8 cellular contexts compared by ENCODE assay signal in genomic region chr10:33337335-33337854, GRCh38. TPM values are rescaled to one million over a fixed set of nuclear protein-coding genes. Genes with fewer than 3 reads are reported as not detected.
A peak's percentile ranks its signal among the peaks of the same experiment; 100 is the strongest.
DNase-seq lines count a peak whose midpoint lies in the region; ATAC-seq and TF ChIP-seq lines count a peak whose summit lies in the region.

No MANE protein-coding gene starts in this region.

- no peaks in the 10 kb centered on the region for H3K36me3 Mint-ChIP-seq in activated T-cell treated with anti-CD3 and anti-CD28 coated beads, Interleukin-2, amount 50 U/mL, for 4 hours (ENCODE audit: insufficient read depth)
- no peaks in the 10 kb centered on the region for H3K36me3 Mint-ChIP-seq in activated T-cell treated with anti-CD3 and anti-CD28 coated beads, Interleukin-2, amount 50 U/mL, for 24 hours (ENCODE audit: low read depth)

- peaks cover 26% of the 10 kb centered on the region for H3K4me1 Mint-ChIP-seq in activated T-cell treated with anti-CD3 and anti-CD28 coated beads, Interleukin-2, amount 50 U/mL, for 4 hours (ENCODE audit: low read depth)
- H3K4me1 Mint-ChIP-seq in activated T-cell treated with anti-CD3 and anti-CD28 coated beads, Interleukin-2, amount 50 U/mL, for 24 hours (ENCODE audit: low read depth), result peaks cover 36% of the 10 kb centered on the region

- no peak for DNase-seq in activated T-cell treated with anti-CD3 and anti-CD28 coated beads, Interleukin-2, amount 50 U/mL, for 4 hours
- DNase-seq in activated T-cell treated with anti-CD3 and anti-CD28 coated beads, Interleukin-2, amount 50 U/mL, for 24 hours, result no peak
- DNase-seq in breast epithelium (ENCODE audit: low spot score in 2 of 2) (no peak), left kidney (ENCODE audit: low read depth, low spot score) (peak; percentile 80), upper lobe of left lung (no peak), left colon (no peak), AML-193 (lab: John Stamatoyannopoulos, UW) (no peak)

- TF ChIP-seq CTCF in breast epithelium (IDR thresholded peaks at IDR 0.05) (peak; percentile 7 to 26 (median 24)), upper lobe of left lung (IDR thresholded peaks at IDR 0.05) (peak in 1 of 6 experiments; percentile 30)

- WGBS in upper lobe of left lung, 2 donors, result 26 to 27% methylated on average over 6 to 8 of the region's 8 CpGs

- peak overlapping the region; percentile 52 for H3K4me3 Mint-ChIP-seq in activated T-cell treated with anti-CD3 and anti-CD28 coated beads, Interleukin-2, amount 50 U/mL, for 4 hours
- no peak overlapping the region for H3K4me3 Mint-ChIP-seq in activated T-cell treated with anti-CD3 and anti-CD28 coated beads, Interleukin-2, amount 50 U/mL, for 24 hours

- peaks cover 42% of the 10 kb centered on the region for H3K27me3 Mint-ChIP-seq in activated T-cell treated with anti-CD3 and anti-CD28 coated beads, Interleukin-2, amount 50 U/mL, for 4 hours (ENCODE audit: low read depth)
- H3K27me3 Mint-ChIP-seq in activated T-cell treated with anti-CD3 and anti-CD28 coated beads, Interleukin-2, amount 50 U/mL, for 24 hours, result peaks cover 56% of the 10 kb centered on the region

- no peak overlapping the region for H3K27ac Mint-ChIP-seq in activated T-cell treated with anti-CD3 and anti-CD28 coated beads, Interleukin-2, amount 50 U/mL, for 24 hours

- TF ChIP-seq POLR2A in breast epithelium (IDR thresholded peaks at IDR 0.05) (no peak), upper lobe of left lung (IDR thresholded peaks at IDR 0.05) (no peak)

- H3K9me3 Mint-ChIP-seq in activated T-cell treated with anti-CD3 and anti-CD28 coated beads, Interleukin-2, amount 50 U/mL, for 4 hours, result no peaks in the 10 kb centered on the region
- no peaks in the 10 kb centered on the region for H3K9me3 Mint-ChIP-seq in activated T-cell treated with anti-CD3 and anti-CD28 coated beads, Interleukin-2, amount 50 U/mL, for 24 hours

- peak overlapping the region; percentile 84 to 94 for H3K27ac ChIP-seq in breast epithelium
- H3K27ac ChIP-seq in upper lobe of left lung, result peak overlapping the region; percentile 89 to 98 (median 91)

- H3K36me3 ChIP-seq in breast epithelium (no peaks in the 10 kb centered on the region), upper lobe of left lung (no peaks in the 10 kb centered on the region)

- H3K27me3 ChIP-seq in breast epithelium (no peaks in the 10 kb centered on the region), upper lobe of left lung (no peaks in the 10 kb centered on the region)

- ATAC-seq in activated T-cell treated with anti-CD3 and anti-CD28 coated beads, Interleukin-2, amount 50 U/mL, for 4 hours, result no peak
- ATAC-seq in upper lobe of left lung (ENCODE audit: low FRiP score in 2 of 2) (no peak), left colon (no peak), GM21381 (IDR thresholded peaks at IDR 0.05; ENCODE audit: unreplicated experiment) (no peak)

- intact Hi-C loops in breast epithelium (cut with DNase I; ENCODE audit: low total_unique reads), result loop anchor here (5.0 kb wide), 1 partner anchor 1400 kb away; no protein-coding TSS in a partner anchor
- intact Hi-C loops in left colon (cut with DNase I, micrococcal nuclease), result loop anchor here in 1 of 2 donors (10.0 kb wide), 1 partner anchor 143 kb away; no protein-coding TSS in a partner anchor

- no peaks in the 10 kb centered on the region for H3K9me3 ChIP-seq in breast epithelium
- H3K9me3 ChIP-seq in upper lobe of left lung, result no peaks in the 10 kb centered on the region

- TF ChIP-seq EP300 in upper lobe of left lung (IDR thresholded peaks at IDR 0.05), result no peak

- H3K4me1 ChIP-seq in breast epithelium, result no peaks in the 10 kb centered on the region
- H3K4me1 ChIP-seq in upper lobe of left lung, result peaks cover 26 to 35% (median 29%) of the 10 kb centered on the region in 4 donors

- H3K4me3 ChIP-seq in breast epithelium, result peak overlapping the region; percentile 75 to 82 (median 75)
- peak overlapping the region in 3 of 4 donors; percentile 58 to 74 (median 58) for H3K4me3 ChIP-seq in upper lobe of left lung

RNA-seq across cellular contexts. Expression of gene NRP1, which starts 2.9 kb away (rescaled TPM):
- 1 to 10 TPM; 3.5 to 4.5 (median 4.0) TPM for total RNA-seq in activated T-cell treated with anti-CD3 and anti-CD28 coated beads, Interleukin-2, amount 50 U/mL, for 4 hours
- total RNA-seq in breast epithelium (10 to 100 TPM; 50.8 to 76.0 (median 74.7) TPM), upper lobe of left lung (100 to 1,000 TPM in 1 of 6 donors, 10 to 100 TPM in 5; 48.5 to 136 (median 64.1) TPM), left colon (10 to 100 TPM; 12.3 to 26.5 TPM)
